22 cellular contexts compared by ENCODE assay signal in genomic region chr22:26065847-26066246, GRCh38.
A peak's percentile ranks its signal among the peaks of the same experiment; 100 is the strongest.
DNase-seq lines count a peak whose midpoint lies in the region; ATAC-seq, FAIRE-seq and TF ChIP-seq lines count a peak whose summit lies in the region.
"Had no signal": no experiment of that assay in that cellular context is flagged by ENCODE, and none has a peak within 500 bp of the region (broad histone marks: within the 10 kb centered on the region; RNA-seq: fewer than 3 reads in every experiment).

No MANE protein-coding gene starts in this region.

- no peak overlapping the region for H3K27ac Mint-ChIP-seq in GM23338
- H3K27ac Mint-ChIP-seq: activated B cell treated with CpG ODN at 0.5 μM for 24 hours; activated CD4-positive, alpha-beta memory T cell treated with anti-CD3 and anti-CD28 coated beads for 36 hours; CD4-positive, alpha-beta memory T cell; natural killer cell treated with Interleukin-12 subunit alpha and Interleukin-12 subunit beta and Interleukin-15 and Interleukin-18, amount 100 ng/mL, for 72 hours; stimulated activated naive CD8-positive, alpha-beta T cell treated with anti-CD3 and anti-CD28 coated beads, Interleukin-15, amount 100 ng/mL, for 72 hours; T-helper 2 cell treated with Interferon-gamma antibody and Interleukin-4, amounts not matched to agents 5 μg/mL and 100 μg/mL, for 36 hours had no signal

- H3K4me2 ChIP-seq in GM23338 = peak overlapping the region; percentile 44; the same call in 1 of the 2 replicates
- H3K4me2 ChIP-seq: SK-N-SH had no signal

- H3K27me3 Mint-ChIP-seq in GM23338 (ENCODE audit: insufficient read depth, low read depth, poor library complexity) = peaks cover 21% of the 10 kb centered on the region

- no peaks in the 10 kb centered on the region for H3K36me3 Mint-ChIP-seq in GM23338 (ENCODE audit: low read depth)
- H3K36me3 Mint-ChIP-seq: activated CD4-positive, alpha-beta memory T cell treated with anti-CD3 and anti-CD28 coated beads for 36 hours; CD4-positive, alpha-beta memory T cell; natural killer cell treated with Interleukin-12 subunit alpha and Interleukin-12 subunit beta and Interleukin-15 and Interleukin-18, amount 100 ng/mL, for 72 hours had no signal

- peaks cover 11% of the 10 kb centered on the region; the same call in 1 of the 2 replicates for H3K9me2 ChIP-seq in GM23338 (ENCODE audit: insufficient read depth)
- H3K9me2 ChIP-seq: SK-N-SH had no signal

- ATAC-seq in GM23338 = no peak
- ATAC-seq in RWPE2 (ENCODE audit: low read depth) = peak; percentile 65
- ATAC-seq in stimulated activated naive CD8-positive, alpha-beta T cell treated with anti-CD3 and anti-CD28 coated beads, Interleukin-15, Interleukin-2, amounts not matched to agents 100 U/mL and 50 U/mL, for 24 hours = no peak
- ATAC-seq in GM19463 (IDR thresholded peaks at IDR 0.05; ENCODE audit: unreplicated experiment) = no peak
- ATAC-seq: natural killer cell treated with Interleukin-12 subunit alpha and Interleukin-12 subunit beta and Interleukin-15 and Interleukin-18, amount 100 ng/mL, for 72 hours; stimulated activated naive CD8-positive, alpha-beta T cell treated with anti-CD3 and anti-CD28 coated beads, Interleukin-15, amount 100 ng/mL, for 72 hours; upper lobe of right lung had no signal

- H3K4me3 ChIP-seq in GM23338 = no peak overlapping the region
- H3K4me3 ChIP-seq in HUES64 (ENCODE audit: low read length) = no peak overlapping the region
- H3K4me3 ChIP-seq in RWPE2 (ENCODE audit: severe bottlenecking) = no peak overlapping the region
- no peak overlapping the region for H3K4me3 ChIP-seq in mesodermal cell (ENCODE audit: extremely low read depth, insufficient read depth, low read length, poor library complexity, severe bottlenecking)
- H3K4me3 ChIP-seq: adrenal gland, HAP-1, upper lobe of right lung had no signal

- H3K4me3 Mint-ChIP-seq in GM23338 = no peak overlapping the region
- H3K4me3 Mint-ChIP-seq: activated B cell treated with CpG ODN at 0.5 μM for 24 hours; activated CD4-positive, alpha-beta memory T cell treated with anti-CD3 and anti-CD28 coated beads for 36 hours; CD4-positive, alpha-beta memory T cell; natural killer cell treated with Interleukin-12 subunit alpha and Interleukin-12 subunit beta and Interleukin-15 and Interleukin-18, amount 100 ng/mL, for 72 hours; stimulated activated naive CD8-positive, alpha-beta T cell treated with anti-CD3 and anti-CD28 coated beads, Interleukin-15, amount 100 ng/mL, for 72 hours; T-helper 2 cell treated with Interferon-gamma antibody and Interleukin-4, amounts not matched to agents 5 μg/mL and 100 μg/mL, for 36 hours had no signal

- peaks cover 40% of the 10 kb centered on the region for H3K4me1 Mint-ChIP-seq in GM23338
- H3K4me1 Mint-ChIP-seq: activated B cell treated with CpG ODN at 0.5 μM for 24 hours; CD4-positive, alpha-beta memory T cell; stimulated activated naive CD8-positive, alpha-beta T cell treated with anti-CD3 and anti-CD28 coated beads, Interleukin-15, amount 100 ng/mL, for 72 hours had no signal

- FAIRE-seq in GM19239 (lab: Jason Lieb, UNC) = no peak
- FAIRE-seq: small intestine had no signal

- no peaks in the 10 kb centered on the region for H3K79me2 ChIP-seq in GM23338 (replicated peaks; ENCODE audit: insufficient read depth)

- H4K20me1 ChIP-seq in GM23338 (replicated peaks; ENCODE audit: insufficient read depth) = no peaks in the 10 kb centered on the region; the same call in 1 of the 2 replicates

- DNase-seq in GM23338 (ENCODE audit: low spot score) (no peak), RWPE2 (ENCODE audit: low spot score) (no peak), AML-193 (lab: John Stamatoyannopoulos, UW) (no peak), GM19239 (ENCODE audit: insufficient read length, low spot score) (no peak)
- no peak for DNase-seq in stimulated activated naive CD8-positive, alpha-beta T cell treated with anti-CD3 and anti-CD28 coated beads, Interleukin-15, Interleukin-2, amounts not matched to agents 100 U/mL and 50 U/mL, for 24 hours
- DNase-seq: activated B cell treated with CpG ODN at 0.5 μM for 24 hours; activated CD4-positive, alpha-beta memory T cell treated with anti-CD3 and anti-CD28 coated beads for 36 hours; adrenal gland; CD4-positive, alpha-beta memory T cell; foreskin fibroblast; NCI-H226; SK-N-SH; small intestine; stimulated activated CD4-positive, alpha-beta T cell treated with anti-CD3 and anti-CD28 coated beads, Interleukin-2, amount 100 ng/mL, for 48 hours; stimulated activated naive CD8-positive, alpha-beta T cell treated with anti-CD3 and anti-CD28 coated beads, Interleukin-15, amount 100 ng/mL, for 72 hours; upper lobe of right lung had no signal

- H3K9me3 Mint-ChIP-seq in GM23338 = no peaks in the 10 kb centered on the region; the same call in 2 of the 3 replicates
- H3K9me3 Mint-ChIP-seq: activated B cell treated with CpG ODN at 0.5 μM for 24 hours; activated CD4-positive, alpha-beta memory T cell treated with anti-CD3 and anti-CD28 coated beads for 36 hours; natural killer cell treated with Interleukin-12 subunit alpha and Interleukin-12 subunit beta and Interleukin-15 and Interleukin-18, amount 100 ng/mL, for 72 hours; stimulated activated naive CD8-positive, alpha-beta T cell treated with anti-CD3 and anti-CD28 coated beads, Interleukin-15, amount 100 ng/mL, for 72 hours; T-helper 2 cell treated with Interferon-gamma antibody and Interleukin-4, amounts not matched to agents 5 μg/mL and 100 μg/mL, for 36 hours had no signal

- no peaks in the 10 kb centered on the region for H3K36me3 ChIP-seq in GM23338 (ENCODE audit: insufficient read depth)
- no peaks in the 10 kb centered on the region for H3K36me3 ChIP-seq in HUES64 (ENCODE audit: insufficient read depth, low read length)
- no peaks in the 10 kb centered on the region for H3K36me3 ChIP-seq in RWPE2 (ENCODE audit: low read depth)
- H3K36me3 ChIP-seq in mesodermal cell (ENCODE audit: control insufficient read depth, insufficient read depth, low read length) = no peaks in the 10 kb centered on the region
- H3K36me3 ChIP-seq: adrenal gland, HAP-1, upper lobe of right lung had no signal

- peak overlapping the region; percentile 48; the same call in 1 of the 2 replicates for H2AFZ ChIP-seq in GM23338

- H3K27me3 ChIP-seq in GM23338 (ENCODE audit: insufficient read depth) (no peaks in the 10 kb centered on the region), HUES64 (ENCODE audit: insufficient read depth, low read length) (no peaks in the 10 kb centered on the region), RWPE2 (ENCODE audit: insufficient read depth, poor library complexity, severe bottlenecking) (peaks cover 3% of the 10 kb centered on the region)

- no CpG with 5 or more reads among the region's 2 CpGs for WGBS in HUES64
- no CpG with 5 or more reads among the region's 2 CpGs for WGBS in mesodermal cell (ENCODE audit: insufficient coverage in 2 of 2), 2 experiments

- H3K9me3 ChIP-seq in HUES64 (ENCODE audit: insufficient read depth, low read depth, low read length) (no peaks in the 10 kb centered on the region), RWPE2 (ENCODE audit: severe bottlenecking) (no peaks in the 10 kb centered on the region), mesodermal cell (ENCODE audit: control insufficient read depth, low read length) (peaks cover 6% of the 10 kb centered on the region)
- H3K9me3 ChIP-seq: adrenal gland, HAP-1, SK-N-SH, upper lobe of right lung had no signal

- H3K27ac ChIP-seq in GM23338 (ENCODE audit: low read depth) = no peak overlapping the region
- H3K27ac ChIP-seq in HUES64 (ENCODE audit: low read depth, low read length) = peak overlapping the region; percentile 74
- H3K27ac ChIP-seq in RWPE2 (ENCODE audit: poor library complexity, severe bottlenecking) = no peak overlapping the region
- H3K27ac ChIP-seq in mesodermal cell (ENCODE audit: low read depth, low read length, severe bottlenecking) = peak overlapping the region; percentile 97
- H3K27ac ChIP-seq: upper lobe of right lung had no signal

- H3K9ac ChIP-seq in HUES64 (ENCODE audit: low read depth, low read length) = peak overlapping the region; percentile 58; the same call in 1 of the 2 replicates
- H3K9ac ChIP-seq: SK-N-SH had no signal

- TF ChIP-seq CTCF in GM23338 (conservative IDR thresholded peaks at IDR 0.05; ENCODE audit: low read depth in 2 of 2) = no peak
- TF ChIP-seq CTCF in RWPE2 (IDR thresholded peaks at IDR 0.05; ENCODE audit: poor library complexity, severe bottlenecking) = no peak

- no peaks in the 10 kb centered on the region for H3F3A ChIP-seq in GM23338 (replicated peaks; ENCODE audit: low read depth)

- H3K4me1 ChIP-seq in GM23338 (ENCODE audit: insufficient read depth) (peaks cover 43% of the 10 kb centered on the region), HUES64 (ENCODE audit: insufficient read depth, low read length) (peaks cover 40% of the 10 kb centered on the region), RWPE2 (ENCODE audit: insufficient read depth, poor library complexity, severe bottlenecking) (no peaks in the 10 kb centered on the region), mesodermal cell (ENCODE audit: control insufficient read depth, insufficient read depth, low read length, poor library complexity, severe bottlenecking) (peaks cover 49% of the 10 kb centered on the region)
- H3K4me1 ChIP-seq: adrenal gland, HAP-1, upper lobe of right lung had no signal

TF ChIP-seq in GM23338, 12 proteins besides CTCF, POLR2A, EP300 and RAD21 (continues in another document):
- TF ChIP-seq CREB1 (CRISPR knock-in tag; IDR thresholded peaks at IDR 0.05; ENCODE audit: low read depth) (no peak), ZNF114 (CRISPR knock-in tag; IDR thresholded peaks at IDR 0.05) (no peak)

Comparison
In these comparisons a context has a peak if more than half of its experiments do, and no peak if none do; other contexts are left out.
1. H3K27ac ChIP-seq: peak in HUES64 (single experiment) and mesodermal cell (single experiment); none in GM23338 (single experiment) and RWPE2 (single experiment).